8 cellular contexts compared by ENCODE assay signal in the genomic region with DNA sequence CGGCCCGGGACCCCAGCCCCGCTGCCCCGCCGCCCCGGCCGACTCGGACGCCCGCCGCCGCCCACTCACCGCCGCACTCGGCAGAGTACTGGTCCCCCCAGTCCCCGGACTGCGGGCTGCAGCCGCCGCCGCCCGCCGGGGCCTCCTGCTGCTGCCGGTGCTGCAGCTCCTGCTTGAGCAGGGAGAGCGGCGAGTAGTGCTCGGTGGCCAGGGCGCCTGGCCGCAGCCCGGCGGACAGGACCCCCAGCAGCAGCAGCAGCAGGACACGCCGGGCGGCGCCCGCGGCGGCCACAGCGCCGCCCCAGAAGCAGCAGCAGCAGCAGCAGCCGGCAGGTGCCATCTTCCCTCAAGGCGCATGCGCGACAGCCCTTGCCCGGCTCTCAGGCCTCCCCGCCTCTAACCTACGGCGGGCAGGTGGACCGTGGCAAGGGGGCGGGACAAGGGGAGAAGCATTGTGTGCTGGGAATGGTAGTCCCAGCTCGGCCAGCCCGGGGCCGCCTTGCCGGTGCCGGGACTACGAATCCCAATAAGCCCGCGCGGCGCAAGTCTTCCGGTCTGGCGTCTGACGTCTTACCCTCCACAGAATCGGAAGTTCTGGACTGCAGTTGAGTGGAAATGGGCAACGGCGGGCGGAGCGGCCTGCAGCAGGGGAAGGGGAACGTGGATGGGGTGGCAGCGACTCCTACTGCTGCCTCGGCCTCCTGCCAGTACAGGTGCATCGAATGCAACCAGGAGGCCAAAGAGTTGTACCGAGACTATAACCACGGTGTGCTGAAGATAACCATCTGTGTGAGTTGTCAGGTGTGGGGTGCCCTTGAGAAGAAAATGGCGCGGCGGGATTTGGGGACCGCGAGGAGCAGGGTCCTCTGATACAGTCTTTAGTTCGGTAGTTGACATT. TPM values are rescaled to one million over a fixed set of nuclear protein-coding genes. Genes with fewer than 3 reads are reported as not detected.
DNase-seq lines count a peak whose midpoint lies in the region; ATAC-seq, FAIRE-seq and TF ChIP-seq lines count a peak whose summit lies in the region.

A gene (plus strand): TSS at position 604 of the 898 bp plus-strand sequence. CDS start 12 bp downstream, at position 616.
A gene with protein sequence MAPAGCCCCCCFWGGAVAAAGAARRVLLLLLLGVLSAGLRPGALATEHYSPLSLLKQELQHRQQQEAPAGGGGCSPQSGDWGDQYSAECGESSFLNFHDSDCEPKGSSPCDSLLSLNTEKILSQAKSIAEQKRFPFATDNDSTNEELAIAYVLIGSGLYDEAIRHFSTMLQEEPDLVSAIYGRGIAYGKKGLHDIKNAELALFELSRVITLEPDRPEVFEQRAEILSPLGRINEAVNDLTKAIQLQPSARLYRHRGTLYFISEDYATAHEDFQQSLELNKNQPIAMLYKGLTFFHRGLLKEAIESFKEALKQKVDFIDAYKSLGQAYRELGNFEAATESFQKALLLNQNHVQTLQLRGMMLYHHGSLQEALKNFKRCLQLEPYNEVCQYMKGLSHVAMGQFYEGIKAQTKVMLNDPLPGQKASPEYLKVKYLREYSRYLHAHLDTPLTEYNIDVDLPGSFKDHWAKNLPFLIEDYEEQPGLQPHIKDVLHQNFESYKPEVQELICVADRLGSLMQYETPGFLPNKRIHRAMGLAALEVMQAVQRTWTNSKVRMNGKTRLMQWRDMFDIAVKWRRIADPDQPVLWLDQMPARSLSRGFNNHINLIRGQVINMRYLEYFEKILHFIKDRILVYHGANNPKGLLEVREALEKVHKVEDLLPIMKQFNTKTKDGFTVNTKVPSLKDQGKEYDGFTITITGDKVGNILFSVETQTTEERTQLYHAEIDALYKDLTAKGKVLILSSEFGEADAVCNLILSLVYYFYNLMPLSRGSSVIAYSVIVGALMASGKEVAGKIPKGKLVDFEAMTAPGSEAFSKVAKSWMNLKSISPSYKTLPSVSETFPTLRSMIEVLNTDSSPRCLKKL (minus strand): TSS at position 371 of the 898 bp plus-strand sequence. CDS start 31 bp downstream, at position 340.

- FAIRE-seq in keratinocyte (lab: Jason Lieb, UNC), result no peak

- H3K79me2 ChIP-seq in keratinocyte (ENCODE audit: control insufficient read depth, insufficient read depth, low read length), result peaks cover 51% of the 10 kb centered on the region

- ATAC-seq in HG03439 (IDR thresholded peaks at IDR 0.05; ENCODE audit: unreplicated experiment), result peak; percentile 97

- H3K9ac ChIP-seq in keratinocyte (ENCODE audit: control insufficient read depth, extremely low read depth, insufficient read depth, low read length), result peak within 1 kb of the TSS; percentile 76

- TF ChIP-seq CTCF in BE2C (IDR thresholded peaks at IDR 0.05; ENCODE audit: low read depth, low read length) (peak; percentile 52), keratinocyte (optimal IDR thresholded peaks at IDR 0.05 in 1 of 3, IDR thresholded peaks at IDR 0.05 in 1 of 3, conservative IDR thresholded peaks at IDR 0.05 in 1 of 3; ENCODE audit: extremely low read depth in 1 of 3, insufficient read depth in 2 of 3, low read length in 3 of 3) (peak; percentile 26 to 74 (median 41))

- DNase-seq in BE2C (peak; percentile 100), NCI-H510A (lab: John Stamatoyannopoulos, UW) (peak; percentile 98), cerebellum (ENCODE audit: low spot score) (peak; percentile 99), keratinocyte (ENCODE audit: low read depth, low spot score) (peak; percentile 96)
- peak; percentile 96 for DNase-seq in activated CD4-positive, alpha-beta T cell treated with anti-CD3 and anti-CD28 coated beads for 1 hour
- DNase-seq in stimulated activated CD4-positive, alpha-beta T cell treated with anti-CD3 and anti-CD28 coated beads, Interleukin-15, amount 100 ng/mL, for 1 hour (ENCODE audit: low read depth in 1 of 2, low spot score in 1 of 2), result peak; percentile 94 to 95

- no peaks in the 10 kb centered on the region for H3K27me3 ChIP-seq in BE2C
- no peaks in the 10 kb centered on the region for H3K27me3 ChIP-seq in keratinocyte (ENCODE audit: control insufficient read depth, extremely low read depth, insufficient read depth, low read length)

- H3K4me3 ChIP-seq in BE2C (ENCODE audit: low read depth, low read length), result peak within 1 kb of the TSS; percentile 89
- peak within 1 kb of the TSS; percentile 87 to 93 (median 92) for H3K4me3 ChIP-seq in keratinocyte (ENCODE audit: control insufficient read depth in 2 of 3, extremely low read depth in 1 of 3, insufficient read depth in 2 of 3, low read depth in 1 of 3, low read length in 3 of 3)

- H2AFZ ChIP-seq in keratinocyte (ENCODE audit: control insufficient read depth, low read length), result peak within 1 kb of the TSS; percentile 74

- H4K20me1 ChIP-seq in keratinocyte (ENCODE audit: control insufficient read depth, extremely low read depth, insufficient read depth, low read length), result no peaks in the 10 kb centered on the region

- no peaks in the 10 kb centered on the region for H3K4me1 ChIP-seq in BE2C
- H3K4me1 ChIP-seq in keratinocyte (ENCODE audit: control insufficient read depth, extremely low read depth, insufficient read depth, low read length), result peaks cover 12% of the 10 kb centered on the region

- dilution Hi-C loops in keratinocyte (cut with MboI; ENCODE audit: extremely low pct_ligation_motif_present, low sequenced_read_pairs), result no loop called here

- peak; percentile 88 for TF ChIP-seq POLR2A in GM19193 (IDR thresholded peaks at IDR 0.05; ENCODE audit: extremely low read depth, insufficient read depth, insufficient read length)

- H3K36me3 ChIP-seq in BE2C, result no peaks in the 10 kb centered on the region
- peaks cover 6 to 18% of the 10 kb centered on the region in 2 experiments for H3K36me3 ChIP-seq in keratinocyte (ENCODE audit: control insufficient read depth in 2 of 2, extremely low read depth in 1 of 2, insufficient read depth in 2 of 2, low read length in 2 of 2)

- peak within 1 kb of the TSS; percentile 51 for H3K27ac ChIP-seq in keratinocyte (ENCODE audit: control insufficient read depth, insufficient read depth, low read length)

- no peaks in the 10 kb centered on the region for H3K9me1 ChIP-seq in keratinocyte (ENCODE audit: control insufficient read depth, extremely low read depth, insufficient read depth, low read length)

- peak within 1 kb of the TSS; percentile 96 for H3K4me2 ChIP-seq in keratinocyte (ENCODE audit: control insufficient read depth, extremely low read depth, insufficient read depth, low read depth, low read length)

- H3K9me3 ChIP-seq in BE2C, result no peaks in the 10 kb centered on the region
- H3K9me3 ChIP-seq in keratinocyte (ENCODE audit: control insufficient read depth, low read depth, low read length), result no peaks in the 10 kb centered on the region

RNA-seq across cellular contexts. Expression of the first gene that starts in this region (rescaled TPM):
- 28.7 TPM for polyA plus RNA-seq in BE2C (2012; ENCODE audit: insufficient read depth, insufficient read length, low read depth)
- total RNA-seq in cerebellum, result 14.3 TPM
- 20.7 to 38.1 TPM (median 30.7 TPM) in 3 replicates for polyA plus RNA-seq in keratinocyte
- polyA plus RNA-seq in keratinocyte (2011; ENCODE audit: low read depth), result 9.6 TPM
- polyA plus RNA-seq in keratinocyte (2011; cell fraction: cytosol; rRNA removed), result 18.7 and 37.1 TPM in 2 replicates
- 36.4 and 43.1 TPM in 2 replicates for polyA plus RNA-seq in keratinocyte (2011; cell fraction: nucleus; rRNA removed)
- 14.0 and 19.9 TPM in 2 replicates for polyA plus RNA-seq in keratinocyte (2012; ENCODE audit: low replicate concordance)
- polyA minus RNA-seq in keratinocyte, result 3.7 to 12.9 TPM (median 11.0 TPM) in 3 replicates
- 12.1 TPM for polyA minus RNA-seq in keratinocyte (2011; cell fraction: cytosol; rRNA and poly(A)+ RNA removed)
- polyA minus RNA-seq in keratinocyte (2011; cell fraction: nucleus; rRNA and poly(A)+ RNA removed), result 5.2 and 12.8 TPM in 2 replicates

RNA-seq across cellular contexts. Expression of the second gene that starts in this region (rescaled TPM):
- polyA plus RNA-seq in BE2C (2012; ENCODE audit: insufficient read depth, insufficient read length, low read depth), result 34.3 TPM
- 40.0 TPM for total RNA-seq in cerebellum
- 4.0 to 8.3 TPM (median 6.7 TPM) in 3 replicates for polyA plus RNA-seq in keratinocyte
- polyA plus RNA-seq in keratinocyte (2011; ENCODE audit: low read depth), result 13.7 TPM
- 1.9 and 2.8 TPM in 2 replicates for polyA plus RNA-seq in keratinocyte (2011; cell fraction: cytosol; rRNA removed)
- 16.8 and 20.0 TPM in 2 replicates for polyA plus RNA-seq in keratinocyte (2011; cell fraction: nucleus; rRNA removed)
- polyA plus RNA-seq in keratinocyte (2012; ENCODE audit: low replicate concordance), result 3.9 and 9.1 TPM in 2 replicates
- 3.9 to 14.7 TPM (median 5.6 TPM) in 3 replicates for polyA minus RNA-seq in keratinocyte
- polyA minus RNA-seq in keratinocyte (2011; cell fraction: cytosol; rRNA and poly(A)+ RNA removed), result 2.9 TPM
- polyA minus RNA-seq in keratinocyte (2011; cell fraction: nucleus; rRNA and poly(A)+ RNA removed), result 6.3 and 11.6 TPM in 2 replicates

Comparison
In these comparisons a context has a peak if more than half of its experiments do, and no peak if none do; other contexts are left out.
1. Peak in every context shown above with its lines: DNase-seq, ATAC-seq, H3K4me3 ChIP-seq and H3K27ac ChIP-seq.